8 cellular contexts compared by ENCODE assay signal in genomic region chr17:64773836-64774761, GRCh38.
A peak's percentile ranks its signal among the peaks of the same experiment; 100 is the strongest.
DNase-seq lines count a peak whose midpoint lies in the region; ATAC-seq and TF ChIP-seq lines count a peak whose summit lies in the region.

No MANE protein-coding gene starts in this region.

- no peak overlapping the region for H3K9ac ChIP-seq in endodermal cell (ENCODE audit: extremely low read depth, low read length, poor library complexity, severe bottlenecking)

- peak; percentile 84 for TF ChIP-seq CTCF in C4-2B (conservative IDR thresholded peaks at IDR 0.05)
- peak; percentile 78 for TF ChIP-seq CTCF in endodermal cell (conservative IDR thresholded peaks at IDR 0.05)
- peak; percentile 40 for TF ChIP-seq CTCF in nephron progenitor cell (IDR thresholded peaks at IDR 0.05)

- H3K27me3 ChIP-seq in H7 (ENCODE audit: control insufficient read depth, insufficient read depth, low read length) = peaks cover 34% of the 10 kb centered on the region
- H3K27me3 ChIP-seq in endodermal cell (ENCODE audit: control insufficient read depth, insufficient read depth, low read length, poor library complexity, severe bottlenecking) = peaks cover 40% of the 10 kb centered on the region

- peaks cover 4% of the 10 kb centered on the region for H3K4me1 ChIP-seq in endodermal cell (ENCODE audit: control insufficient read depth, insufficient read depth, low read length)

- H3K4me3 Mint-ChIP-seq in endodermal cell (peak overlapping the region; percentile 70), nephron progenitor cell (peak overlapping the region; percentile 73)
- H3K4me3 Mint-ChIP-seq in naive thymus-derived CD8-positive, alpha-beta T cell = no peak overlapping the region
- H3K4me3 Mint-ChIP-seq in activated CD4-positive, alpha-beta T cell treated with anti-CD3 and anti-CD28 coated beads, Interleukin-2, amount 10 ng/mL, durations not matched to agents 7 days and 5 days = no peak overlapping the region

- ATAC-seq in naive thymus-derived CD8-positive, alpha-beta T cell = no peak

- peak overlapping the region; percentile 47 for H3K4me3 ChIP-seq in H7 (ENCODE audit: insufficient read depth, low read depth, low read length)
- H3K4me3 ChIP-seq in endodermal cell (ENCODE audit: low read length) = peak overlapping the region; percentile 78

- POLR2A ChIA-PET in naive thymus-derived CD8-positive, alpha-beta T cell (lab: Charles Lee) = no interaction called here
- POLR2A ChIA-PET in activated CD4-positive, alpha-beta T cell treated with anti-CD3 and anti-CD28 coated beads, Interleukin-2, amount 10 ng/mL, durations not matched to agents 7 days and 5 days (lab: Charles Lee) = no interaction called here

- DNase-seq in H7 (peak; percentile 89), NCI-H526 treated with DMSO at 0.1 percent for 48 hours (lab: John Stamatoyannopoulos, UW) (peak; percentile 86), endodermal cell (peak; percentile 99), nephron progenitor cell (peak; percentile 70), middle frontal gyrus (ENCODE audit: extremely low spot score, low spot score) (no peak)
- DNase-seq in naive thymus-derived CD8-positive, alpha-beta T cell = no peak
- DNase-seq in activated CD4-positive, alpha-beta T cell treated with anti-CD3 and anti-CD28 coated beads, Interleukin-2, amount 10 ng/mL, durations not matched to agents 7 days and 5 days = no peak

- peaks cover 44% of the 10 kb centered on the region for H3K27me3 Mint-ChIP-seq in endodermal cell (ENCODE audit: insufficient read depth)
- peaks cover 51% of the 10 kb centered on the region for H3K27me3 Mint-ChIP-seq in nephron progenitor cell (ENCODE audit: low read depth, poor library complexity)
- H3K27me3 Mint-ChIP-seq in naive thymus-derived CD8-positive, alpha-beta T cell = peaks cover 0 to 3% (median 0%) of the 10 kb centered on the region in 5 donors
- peaks cover 13% of the 10 kb centered on the region for H3K27me3 Mint-ChIP-seq in activated CD4-positive, alpha-beta T cell treated with anti-CD3 and anti-CD28 coated beads, Interleukin-2, amount 10 ng/mL, durations not matched to agents 7 days and 5 days

- no peaks in the 10 kb centered on the region for H3K9me3 Mint-ChIP-seq in endodermal cell
- no peaks in the 10 kb centered on the region for H3K9me3 Mint-ChIP-seq in nephron progenitor cell
- no peaks in the 10 kb centered on the region for H3K9me3 Mint-ChIP-seq in naive thymus-derived CD8-positive, alpha-beta T cell
- H3K9me3 Mint-ChIP-seq in activated CD4-positive, alpha-beta T cell treated with anti-CD3 and anti-CD28 coated beads, Interleukin-2, amount 10 ng/mL, durations not matched to agents 7 days and 5 days = no peaks in the 10 kb centered on the region

- 28 to 34% methylated on average over 8 to 18 of the region's 18 CpGs for WGBS in endodermal cell (ENCODE audit: insufficient coverage in 1 of 2, insufficient read length in 1 of 2), 2 experiments

- peaks cover 6% of the 10 kb centered on the region for H3K36me3 Mint-ChIP-seq in endodermal cell (ENCODE audit: low read depth)
- no peaks in the 10 kb centered on the region for H3K36me3 Mint-ChIP-seq in nephron progenitor cell (ENCODE audit: low read depth)
- peaks cover 0 to 9% (median 0%) of the 10 kb centered on the region in 3 donors for H3K36me3 Mint-ChIP-seq in naive thymus-derived CD8-positive, alpha-beta T cell
- H3K36me3 Mint-ChIP-seq in activated CD4-positive, alpha-beta T cell treated with anti-CD3 and anti-CD28 coated beads, Interleukin-2, amount 10 ng/mL, durations not matched to agents 7 days and 5 days (ENCODE audit: low read depth) = peaks cover 16% of the 10 kb centered on the region

- H3K36me3 ChIP-seq in H7 (replicated peaks; ENCODE audit: control insufficient read depth, insufficient read depth, low read length) (no peaks in the 10 kb centered on the region), endodermal cell (ENCODE audit: control insufficient read depth, insufficient read depth, low read length) (no peaks in the 10 kb centered on the region)

- peak overlapping the region; percentile 71 for H3K27ac ChIP-seq in C4-2B
- no peak overlapping the region for H3K27ac ChIP-seq in endodermal cell (ENCODE audit: low read depth, low read length)

- H3K27ac Mint-ChIP-seq in endodermal cell (peak overlapping the region; percentile 87), nephron progenitor cell (no peak overlapping the region)
- peak overlapping the region in 1 of 10 donors; percentile 32 for H3K27ac Mint-ChIP-seq in naive thymus-derived CD8-positive, alpha-beta T cell
- no peak overlapping the region for H3K27ac Mint-ChIP-seq in activated CD4-positive, alpha-beta T cell treated with anti-CD3 and anti-CD28 coated beads, Interleukin-2, amount 10 ng/mL, durations not matched to agents 7 days and 5 days

- no peaks in the 10 kb centered on the region for H3K9me3 ChIP-seq in endodermal cell (ENCODE audit: control insufficient read depth, low read length)

- CTCF ChIA-PET in activated CD4-positive, alpha-beta T cell treated with anti-CD3 and anti-CD28 coated beads, Interleukin-2, amount 10 ng/mL, durations not matched to agents 7 days and 5 days (lab: Charles Lee) = interaction anchor here (2.5 kb wide), 1 partner anchor 11 kb away, joined by 8 read pairs; no protein-coding TSS in a partner anchor

- peaks cover 16% of the 10 kb centered on the region for H3K4me1 Mint-ChIP-seq in endodermal cell
- H3K4me1 Mint-ChIP-seq in nephron progenitor cell = peaks cover 16% of the 10 kb centered on the region
- peaks cover 13 to 18% (median 15%) of the 10 kb centered on the region in 4 donors for H3K4me1 Mint-ChIP-seq in naive thymus-derived CD8-positive, alpha-beta T cell
- peaks cover 19% of the 10 kb centered on the region for H3K4me1 Mint-ChIP-seq in activated CD4-positive, alpha-beta T cell treated with anti-CD3 and anti-CD28 coated beads, Interleukin-2, amount 10 ng/mL, durations not matched to agents 7 days and 5 days

Comparison
In these comparisons a context has a peak if more than half of its experiments do, and no peak if none do; other contexts are left out.
1. DNase-seq: peak in H7 (single experiment), NCI-H526 treated with DMSO at 0.1 percent for 48 hours (single experiment), endodermal cell (single experiment) and nephron progenitor cell (single experiment); none in middle frontal gyrus (single experiment), naive thymus-derived CD8-positive, alpha-beta T cell (0 of 10) and activated CD4-positive, alpha-beta T cell treated with anti-CD3 and anti-CD28 coated beads, Interleukin-2, amount 10 ng/mL, durations not matched to agents 7 days and 5 days (single experiment).
2. H3K4me3 Mint-ChIP-seq: peak in endodermal cell (single experiment) and nephron progenitor cell (single experiment); none in naive thymus-derived CD8-positive, alpha-beta T cell (0 of 10) and activated CD4-positive, alpha-beta T cell treated with anti-CD3 and anti-CD28 coated beads, Interleukin-2, amount 10 ng/mL, durations not matched to agents 7 days and 5 days (single experiment).
3. Peak in every context shown above with its lines, with median percentiles within 50 percentile points of each other: CTCF ChIP-seq.